16 cellular contexts compared by ENCODE assay signal in genomic region chr9:18795947-18796705, GRCh38.
DNase-seq lines count a peak whose midpoint lies in the region; ATAC-seq and TF ChIP-seq lines count a peak whose summit lies in the region.
"Had no signal": no experiment of that assay in that cellular context is flagged by ENCODE, and none has a peak within 500 bp of the region (broad histone marks: within the 10 kb centered on the region; RNA-seq: fewer than 3 reads in every experiment).

No MANE protein-coding gene starts in this region.

- TF ChIP-seq CTCF in fibroblast of mammary gland (conservative IDR thresholded peaks at IDR 0.05; ENCODE audit: control insufficient read depth, insufficient read depth, low read depth, low read length), result no peak

- no peak for ATAC-seq in SK-N-SH treated with all-trans-retinoic acid at 6 μM for 48 hours
- ATAC-seq: activated CD8-positive, alpha-beta T cell treated with anti-CD3 and anti-CD28 coated beads, Interleukin-2, amount 10 ng/mL, durations not matched to agents 7 days and 5 days; mucosa of descending colon had no signal

- no peak overlapping the region for H3K4me3 ChIP-seq in fibroblast of mammary gland (ENCODE audit: control insufficient read depth, low read depth, low read length)
- H3K4me3 ChIP-seq: mucosa of descending colon, thoracic aorta had no signal

- peak; percentile 61 for DNase-seq in EH (ENCODE audit: low read depth)
- peak; percentile 66 for DNase-seq in fibroblast of mammary gland (ENCODE audit: low read depth)
- DNase-seq in pons (ENCODE audit: low spot score), result peak; percentile 52
- DNase-seq in stimulated activated CD4-positive, alpha-beta T cell treated with anti-CD3 and anti-CD28 coated beads, Interleukin-12 subunit alpha, Interleukin-12 subunit beta, amount 100 ng/mL, for 4 hours, result no peak
- DNase-seq in activated naive CD4-positive, alpha-beta T cell treated with anti-CD3 and anti-CD28 coated beads, Interleukin-2, amount 50 U/mL, for 16 hours, result no peak
- no peak for DNase-seq in NCI-H526 (lab: John Stamatoyannopoulos, UW)
- DNase-seq: activated CD8-positive, alpha-beta T cell treated with anti-CD3 and anti-CD28 coated beads, Interleukin-2, amount 10 ng/mL, durations not matched to agents 7 days and 5 days; aorta; CD4-positive, CD25-positive, alpha-beta regulatory T cell; effector CD8-positive, alpha-beta T cell; kidney; mucosa of descending colon; NCI-H2171; stimulated activated CD4-positive, alpha-beta T cell treated with anti-CD3 and anti-CD28 coated beads, Interleukin-1b, Interleukin-23, amount 100 ng/mL, for 48 hours had no signal

TF ChIP-seq in SK-N-SH treated with all-trans-retinoic acid at 6 μM for 48 hours, 23 proteins besides CTCF, POLR2A, EP300 and RAD21:
- TF ChIP-seq BACH2 (CRISPR knock-in tag; IDR thresholded peaks at IDR 0.05; ENCODE audit: borderline replicate concordance), result no peak
- TF ChIP-seq ISL1 (CRISPR knock-in tag; IDR thresholded peaks at IDR 0.05), result peak; percentile 32; the same call in 1 of the 2 replicates
TF ChIP-seq in SK-N-SH treated with all-trans-retinoic acid at 6 μM for 48 hours: peak in this region for 1.

Comparison
In these comparisons a context has a peak if more than half of its experiments do, and no peak if none do; other contexts are left out.
1. DNase-seq: peak in EH (single experiment), fibroblast of mammary gland (single experiment) and pons (single experiment); none in stimulated activated CD4-positive, alpha-beta T cell treated with anti-CD3 and anti-CD28 coated beads, Interleukin-12 subunit alpha, Interleukin-12 subunit beta, amount 100 ng/mL, for 4 hours (single experiment), activated naive CD4-positive, alpha-beta T cell treated with anti-CD3 and anti-CD28 coated beads, Interleukin-2, amount 50 U/mL, for 16 hours (single experiment) and NCI-H526 (0 of 2).